8 cellular contexts compared by ENCODE assay signal in genomic region chr13:100089633-100090032, GRCh38. TPM values are rescaled to one million over a fixed set of nuclear protein-coding genes. Genes with fewer than 3 reads are reported as not detected.
DNase-seq lines count a peak whose midpoint lies in the region; ATAC-seq and TF ChIP-seq lines count a peak whose summit lies in the region.

No MANE protein-coding gene starts in this region.

- H3K27me3 ChIP-seq in cardiac muscle cell, result no peaks in the 10 kb centered on the region

- no peak for TF ChIP-seq CTCF in cardiac muscle cell (IDR thresholded peaks at IDR 0.05; ENCODE audit: low read depth, low read length)

- no peaks in the 10 kb centered on the region for H3K9me3 Mint-ChIP-seq in activated CD4-positive, alpha-beta memory T cell treated with anti-CD3 and anti-CD28 coated beads, Interleukin-2, amount 10 ng/mL, durations not matched to agents 7 days and 5 days
- H3K9me3 Mint-ChIP-seq in stimulated activated effector memory CD8-positive, alpha-beta T cell treated with anti-CD3 and anti-CD28 coated beads, Interleukin-12 subunit alpha, Interleukin-12 subunit beta, amount 100 ng/mL, for 72 hours, result no peaks in the 10 kb centered on the region

- DNase-seq in cardiac muscle cell (ENCODE audit: low read depth in 1 of 2, low spot score in 1 of 2), result peak in 1 of 2 donors; percentile 12
- no peak for DNase-seq in cardiac septum (ENCODE audit: low spot score)
- DNase-seq in activated CD4-positive, alpha-beta memory T cell treated with anti-CD3 and anti-CD28 coated beads, Interleukin-2, amount 10 ng/mL, durations not matched to agents 7 days and 5 days, result no peak
- DNase-seq in stimulated activated effector memory CD8-positive, alpha-beta T cell treated with anti-CD3 and anti-CD28 coated beads, Interleukin-12 subunit alpha, Interleukin-12 subunit beta, amount 100 ng/mL, for 72 hours (ENCODE audit: low spot score in 2 of 2), result no peak
- DNase-seq in KBM-7, result no peak
- no peak for DNase-seq in LoVo (ENCODE audit: low spot score)

- peak overlapping the region; percentile 93 for H3K4me3 Mint-ChIP-seq in activated CD4-positive, alpha-beta memory T cell treated with anti-CD3 and anti-CD28 coated beads, Interleukin-2, amount 10 ng/mL, durations not matched to agents 7 days and 5 days
- H3K4me3 Mint-ChIP-seq in stimulated activated effector memory CD8-positive, alpha-beta T cell treated with anti-CD3 and anti-CD28 coated beads, Interleukin-12 subunit alpha, Interleukin-12 subunit beta, amount 100 ng/mL, for 72 hours, result peak overlapping the region; percentile 84

- peak; percentile 32 for ATAC-seq in HG03025 (IDR thresholded peaks at IDR 0.05; ENCODE audit: low FRiP score, unreplicated experiment)
- ATAC-seq in stimulated activated effector memory CD8-positive, alpha-beta T cell treated with anti-CD3 and anti-CD28 coated beads, Interleukin-12 subunit alpha, Interleukin-12 subunit beta, amount 100 ng/mL, for 72 hours, result peak; percentile 78

- in situ Hi-C loops in KBM-7 (cut with MboI; ENCODE audit: low pct_unique_long_range_greater_than_20kb, low sequenced_read_pairs), result no loop called here

- no peaks in the 10 kb centered on the region for H3K36me3 ChIP-seq in cardiac muscle cell

- H3K9me3 ChIP-seq in cardiac muscle cell (ENCODE audit: low read depth), result no peaks in the 10 kb centered on the region

- H3K4me1 ChIP-seq in cardiac muscle cell (ENCODE audit: low read depth), result peaks cover 7% of the 10 kb centered on the region

- peak overlapping the region; percentile 84 for H3K27ac ChIP-seq in cardiac muscle cell

- CTCF ChIA-PET in activated CD4-positive, alpha-beta memory T cell treated with anti-CD3 and anti-CD28 coated beads, Interleukin-2, amount 10 ng/mL, durations not matched to agents 7 days and 5 days (lab: Charles Lee), result interaction anchor here (0.8 to 1.8 kb wide), 4 partner anchors 144 to 433 kb away, joined by 4 to 6 read pairs (median 4); no protein-coding TSS in a partner anchor

- peak overlapping the region; percentile 93 for H3K4me3 ChIP-seq in cardiac muscle cell
- peak overlapping the region; percentile 96 for H3K4me3 ChIP-seq in iPS-11a (ENCODE audit: low read depth, low read length)

- peak overlapping the region; percentile 76 for H3K27ac Mint-ChIP-seq in activated CD4-positive, alpha-beta memory T cell treated with anti-CD3 and anti-CD28 coated beads, Interleukin-2, amount 10 ng/mL, durations not matched to agents 7 days and 5 days
- peak overlapping the region; percentile 77 for H3K27ac Mint-ChIP-seq in stimulated activated effector memory CD8-positive, alpha-beta T cell treated with anti-CD3 and anti-CD28 coated beads, Interleukin-12 subunit alpha, Interleukin-12 subunit beta, amount 100 ng/mL, for 72 hours

- no peaks in the 10 kb centered on the region for H3K27me3 Mint-ChIP-seq in activated CD4-positive, alpha-beta memory T cell treated with anti-CD3 and anti-CD28 coated beads, Interleukin-2, amount 10 ng/mL, durations not matched to agents 7 days and 5 days

- intact Hi-C loops in cardiac septum (cut with DNase I), result no loop called here

- H3K36me3 Mint-ChIP-seq in activated CD4-positive, alpha-beta memory T cell treated with anti-CD3 and anti-CD28 coated beads, Interleukin-2, amount 10 ng/mL, durations not matched to agents 7 days and 5 days (ENCODE audit: low read depth), result no peaks in the 10 kb centered on the region
- no peaks in the 10 kb centered on the region for H3K36me3 Mint-ChIP-seq in stimulated activated effector memory CD8-positive, alpha-beta T cell treated with anti-CD3 and anti-CD28 coated beads, Interleukin-12 subunit alpha, Interleukin-12 subunit beta, amount 100 ng/mL, for 72 hours

- H3K4me1 Mint-ChIP-seq in activated CD4-positive, alpha-beta memory T cell treated with anti-CD3 and anti-CD28 coated beads, Interleukin-2, amount 10 ng/mL, durations not matched to agents 7 days and 5 days, result peaks cover 19% of the 10 kb centered on the region
- H3K4me1 Mint-ChIP-seq in stimulated activated effector memory CD8-positive, alpha-beta T cell treated with anti-CD3 and anti-CD28 coated beads, Interleukin-12 subunit alpha, Interleukin-12 subunit beta, amount 100 ng/mL, for 72 hours, result peaks cover 19% of the 10 kb centered on the region

- POLR2A ChIA-PET in activated CD4-positive, alpha-beta memory T cell treated with anti-CD3 and anti-CD28 coated beads, Interleukin-2, amount 10 ng/mL, durations not matched to agents 7 days and 5 days (lab: Charles Lee), result interaction anchor here (1.5 to 1.7 kb wide), 5 partner anchors 9 to 585 kb away, joined by 4 to 7 read pairs (median 4); partner anchors contain the start of gene TMTC4

RNA-seq across cellular contexts. Expression of gene PCCA, which starts 0.7 kb away (rescaled TPM):
- 21.0 and 29.8 TPM in 2 replicates for total RNA-seq in cardiac muscle cell
- polyA plus RNA-seq in cardiac muscle cell, result 59.2 and 76.4 TPM in 2 replicates
- total RNA-seq in cardiac septum, result 51.2 TPM
- 10 to 100 TPM; 11.7 to 12.2 TPM for total RNA-seq in activated CD4-positive, alpha-beta memory T cell treated with anti-CD3 and anti-CD28 coated beads, Interleukin-2, amount 10 ng/mL, durations not matched to agents 7 days and 5 days
